11 cellular contexts compared by ENCODE assay signal in the genomic region with DNA sequence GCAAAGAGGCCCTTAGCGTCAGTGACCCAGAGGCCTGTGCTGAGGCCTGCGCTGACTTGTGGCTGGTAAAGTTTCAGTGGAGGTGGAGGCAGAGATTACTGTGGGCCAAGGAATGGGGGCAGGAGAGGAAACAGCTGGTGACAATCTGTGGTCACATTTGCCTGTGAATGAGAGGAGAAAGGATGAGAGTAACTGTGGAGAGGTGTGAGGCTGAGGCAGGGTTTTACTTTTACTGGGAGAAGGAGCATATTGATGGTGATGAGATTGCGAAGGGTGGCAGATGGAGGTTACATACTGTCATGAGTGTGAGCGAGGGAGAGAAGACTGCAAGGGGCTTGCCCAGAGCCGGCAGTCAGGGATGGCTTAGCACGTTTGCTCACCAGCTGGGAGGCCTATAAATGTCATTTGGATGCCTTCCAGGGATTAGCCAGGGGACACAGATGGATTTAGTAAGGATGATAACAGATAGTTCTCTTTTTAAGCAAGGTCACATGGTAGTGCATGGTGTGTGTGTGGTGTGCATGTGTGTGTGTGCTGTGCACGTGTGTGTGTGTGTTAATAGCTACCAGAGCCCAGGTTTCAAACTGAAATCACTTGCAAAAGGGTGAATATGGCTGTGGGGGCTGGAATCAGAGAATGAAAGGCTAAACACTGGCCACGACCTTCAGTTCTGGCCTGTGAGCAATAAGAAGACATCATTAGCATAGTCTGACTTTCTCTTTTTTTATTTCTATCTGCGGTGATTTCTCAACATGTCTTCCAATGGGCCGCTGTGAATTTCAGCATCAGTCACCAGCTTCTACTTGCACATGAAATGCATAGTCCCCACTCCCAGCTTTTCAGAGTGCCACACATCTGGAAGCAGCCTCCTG.
DNase-seq lines count a peak whose midpoint lies in the region; ATAC-seq, FAIRE-seq and TF ChIP-seq lines count a peak whose summit lies in the region.
"Had no signal": no experiment of that assay in that cellular context is flagged by ENCODE, and none has a peak within 500 bp of the region (broad histone marks: within the 10 kb centered on the region; RNA-seq: fewer than 3 reads in every experiment).

No MANE protein-coding gene starts in this region.

- H2AFZ ChIP-seq in HepG2 (ENCODE audit: low read length): no peak overlapping the region

- H3K4me1 ChIP-seq in adrenal gland (replicated peaks in 1 of 2) (peaks cover 0 to 11% of the 10 kb centered on the region in 2 donors), HepG2 (ENCODE audit: insufficient read depth, low read length) (no peaks in the 10 kb centered on the region)

- ATAC-seq in HG02798 (IDR thresholded peaks at IDR 0.05; ENCODE audit: poor library complexity, unreplicated experiment) (peak; percentile 64), HepG2 (no peak), HG02610 (IDR thresholded peaks at IDR 0.05; ENCODE audit: unreplicated experiment) (no peak), HG03039 (IDR thresholded peaks at IDR 0.05; ENCODE audit: unreplicated experiment) (no peak), GM19397 (IDR thresholded peaks at IDR 0.05; ENCODE audit: unreplicated experiment) (no peak)
- ATAC-seq: activated naive CD4-positive, alpha-beta T cell treated with anti-CD3 and anti-CD28 coated beads, Interleukin-2, amount 50 U/mL, for 72 hours; esophagus mucosa had no signal

- no peak for FAIRE-seq in HepG2 (lab: Jason Lieb, UNC)

- H3K9ac ChIP-seq in HepG2 (ENCODE audit: insufficient read depth, low read depth, low read length): no peak overlapping the region

- no TSS peak for BruUV-seq in HepG2 (replicated peaks; lab: Mats Ljungman, UMichigan)

- TF ChIP-seq POLR2A in adrenal gland (IDR thresholded peaks at IDR 0.05) (no peak), HepG2 (IDR thresholded peaks at IDR 0.05; ENCODE audit: insufficient read depth in 1 of 2, low read depth in 2 of 2, low read length in 2 of 2) (no peak)

- no peaks in the 10 kb centered on the region for H3K79me2 ChIP-seq in HepG2 (ENCODE audit: insufficient read depth, low read length)

- TF ChIP-seq EP300 in HepG2 (IDR thresholded peaks at IDR 0.05; ENCODE audit: low read depth in 2 of 2, low read length in 2 of 2): no peak
- no peak for TF ChIP-seq EP300 in HepG2 (CRISPR knock-in tag; IDR thresholded peaks at IDR 0.05; ENCODE audit: borderline replicate concordance)

- no peaks in the 10 kb centered on the region for H4K20me1 ChIP-seq in HepG2 (ENCODE audit: insufficient read depth, low read length)

- H3K4me3 ChIP-seq in adrenal gland (no peak overlapping the region), HepG2 (replicated peaks in 1 of 3; ENCODE audit: insufficient read depth in 1 of 3, low read depth in 2 of 3, low read length in 3 of 3) (no peak overlapping the region)
- H3K4me3 ChIP-seq: suprapubic skin had no signal

- 44 to 50% (median 45%) methylated on average over 10 of the region's 10 CpGs for WGBS in adrenal gland, 4 donors
- 40% methylated on average over 10 of the region's 10 CpGs for WGBS in HepG2 (ENCODE audit: low lambda C conversion rate)

- H3K36me3 ChIP-seq in adrenal gland (replicated peaks in 1 of 2) (no peaks in the 10 kb centered on the region), HepG2 (replicated peaks in 1 of 2; ENCODE audit: control insufficient read depth in 1 of 2, insufficient read depth in 2 of 2, low read length in 2 of 2) (no peaks in the 10 kb centered on the region)
- H3K36me3 ChIP-seq: suprapubic skin had no signal

- no peaks in the 10 kb centered on the region for H3K27me3 ChIP-seq in adrenal gland
- H3K27me3 ChIP-seq in HepG2 (ENCODE audit: control insufficient read depth in 1 of 2, insufficient read depth in 2 of 2, low read length in 2 of 2): no peaks in the 10 kb centered on the region; a peak in 1 of 5 replicates
- H3K27me3 ChIP-seq: suprapubic skin had no signal

- CTCF ChIA-PET in HepG2 (lab: Yijun Ruan, JAX; ENCODE audit: low intra/inter-chr PET ratio, low total read pairs): no interaction called here

- intact Hi-C loops in adrenal gland (cut with DNase I) (no loop called here), HepG2 (cut with micrococcal nuclease; ENCODE audit: unreplicated experiment) (no loop called here)

- H3K4me2 ChIP-seq in HepG2 (ENCODE audit: low read depth, low read length): no peak overlapping the region

- H3K9me3 ChIP-seq in adrenal gland (replicated peaks in 1 of 3) (no peaks in the 10 kb centered on the region), HepG2 (ENCODE audit: low read length) (no peaks in the 10 kb centered on the region)
- H3K9me3 ChIP-seq: suprapubic skin had no signal

- in situ Hi-C loops in HepG2 (cut with HindIII; ENCODE audit: extremely low pct_ligation_motif_present, low pct_unique_long_range_greater_than_20kb): no loop called here

- TF ChIP-seq CTCF in adrenal gland (IDR thresholded peaks at IDR 0.05) (no peak), HepG2 (CRISPR knock-in tag; IDR thresholded peaks at IDR 0.05) (no peak)

- DNase-seq in DMS 273 treated with DMSO at 0.1 percent for 48 hours (lab: John Stamatoyannopoulos, UW): peak; percentile 79
- DNase-seq in adrenal gland: peak in 4 of 7 donors; percentile 31 to 50 (median 40)
- no peak for DNase-seq in HepG2 (ENCODE audit: low spot score)
- no peak for DNase-seq in amygdala (lab: John Stamatoyannopoulos, UW)

- peak overlapping the region in 1 of 5 donors; percentile 7 for H3K27ac ChIP-seq in adrenal gland
- no peak overlapping the region for H3K27ac ChIP-seq in HepG2 (ENCODE audit: extremely low read length, insufficient read depth, low read length)
- H3K27ac ChIP-seq: suprapubic skin had no signal

- POLR2A ChIA-PET in HepG2 (lab: Yijun Ruan, JAX): no interaction called here

- TF ChIP-seq RAD21 in HepG2 (CRISPR knock-in tag; IDR thresholded peaks at IDR 0.05): no peak

TF ChIP-seq in HepG2, 621 proteins besides CTCF, POLR2A, EP300 and RAD21:
- TF ChIP-seq ARHGAP35 (CRISPR knock-in tag; IDR thresholded peaks at IDR 0.05; ENCODE audit: borderline replicate concordance): no peak
- TF ChIP-seq, protein P1, sequence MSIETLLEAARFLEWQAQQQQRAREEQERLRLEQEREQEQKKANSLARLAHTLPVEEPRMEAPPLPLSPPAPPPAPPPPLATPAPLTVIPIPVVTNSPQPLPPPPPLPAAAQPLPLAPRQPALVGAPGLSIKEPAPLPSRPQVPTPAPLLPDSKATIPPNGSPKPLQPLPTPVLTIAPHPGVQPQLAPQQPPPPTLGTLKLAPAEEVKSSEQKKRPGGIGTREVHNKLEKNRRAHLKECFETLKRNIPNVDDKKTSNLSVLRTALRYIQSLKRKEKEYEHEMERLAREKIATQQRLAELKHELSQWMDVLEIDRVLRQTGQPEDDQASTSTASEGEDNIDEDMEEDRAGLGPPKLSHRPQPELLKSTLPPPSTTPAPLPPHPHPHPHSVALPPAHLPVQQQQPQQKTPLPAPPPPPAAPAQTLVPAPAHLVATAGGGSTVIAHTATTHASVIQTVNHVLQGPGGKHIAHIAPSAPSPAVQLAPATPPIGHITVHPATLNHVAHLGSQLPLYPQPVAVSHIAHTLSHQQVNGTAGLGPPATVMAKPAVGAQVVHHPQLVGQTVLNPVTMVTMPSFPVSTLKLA (IDR thresholded peaks at IDR 0.05): peak; percentile 75

Comparison
In these comparisons a context has a peak if more than half of its experiments do, and no peak if none do; other contexts are left out.
1. DNase-seq: peak in DMS 273 treated with DMSO at 0.1 percent for 48 hours (single experiment) and adrenal gland (4 of 7); none in HepG2 (single experiment) and amygdala (0 of 56).